ENCODE assay signal across 22 cellular contexts in the genomic region with DNA sequence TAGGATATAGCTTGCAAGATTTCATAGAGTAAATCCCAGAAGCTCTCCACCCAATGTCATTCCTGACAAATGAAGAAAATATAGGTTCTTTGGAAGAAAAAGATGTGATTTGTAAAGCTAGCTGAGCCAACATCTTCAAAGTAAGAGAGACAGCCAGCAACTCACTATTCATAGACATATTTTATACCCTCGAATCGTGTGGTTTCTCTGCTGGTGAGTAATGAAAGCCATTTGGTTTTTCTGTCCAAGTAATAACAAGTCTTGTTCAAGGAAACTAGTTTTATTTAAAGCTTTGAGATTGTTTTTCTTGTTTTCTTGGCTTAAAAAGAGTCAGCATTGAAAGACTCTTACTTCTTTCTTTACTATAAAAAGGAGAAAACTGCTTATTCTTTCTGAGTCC.
A peak's percentile ranks its signal among the peaks of the same experiment; 100 is the strongest.
DNase-seq lines count a peak whose midpoint lies in the region; ATAC-seq and TF ChIP-seq lines count a peak whose summit lies in the region.
"Had no signal": no experiment of that assay in that cellular context is flagged by ENCODE, and none has a peak within 500 bp of the region (broad histone marks: within the 10 kb centered on the region; RNA-seq: fewer than 3 reads in every experiment).

No MANE protein-coding gene starts in this region.

- no peaks in the 10 kb centered on the region for H3K9me3 Mint-ChIP-seq in Caco-2 (ENCODE audit: unreplicated experiment)
- H3K9me3 Mint-ChIP-seq: activated T-helper 17 cell treated with anti-CD3 and anti-CD28 coated beads, Interleukin-2, amount 50 U/mL, for 72 hours; dendritic cell treated with granulocyte-macrophage colony-stimulating factor and Interleukin-4, amounts not matched to agents 40 ng/mL and 50 ng/mL, for 4 days had no signal

- TF ChIP-seq CTCF in foreskin fibroblast (IDR thresholded peaks at IDR 0.05; ENCODE audit: low read depth, low read length), result no peak
- TF ChIP-seq CTCF in Caco-2 (IDR thresholded peaks at IDR 0.05; ENCODE audit: insufficient read depth in 1 of 2, low read depth in 1 of 2, low read length in 1 of 2, severe bottlenecking in 1 of 2, unreplicated experiment in 1 of 2), result no peak

- H3K36me3 ChIP-seq in GM23248 (ENCODE audit: low read depth) (no peaks in the 10 kb centered on the region), adipocyte (ENCODE audit: control insufficient read depth, insufficient read depth, low read length, severe bottlenecking) (no peaks in the 10 kb centered on the region), Caco-2 (ENCODE audit: control insufficient read depth, insufficient read depth, low read length) (no peaks in the 10 kb centered on the region)
- H3K36me3 ChIP-seq: adrenal gland, left ventricle myocardium inferior had no signal

- H3K4me1 Mint-ChIP-seq in Caco-2 (ENCODE audit: low read depth, unreplicated experiment), result no peaks in the 10 kb centered on the region
- H3K4me1 Mint-ChIP-seq: naive B cell had no signal

- H3K9me3 ChIP-seq in GM23248 (ENCODE audit: low read depth) (no peaks in the 10 kb centered on the region), adipocyte (ENCODE audit: control insufficient read depth, low read length) (no peaks in the 10 kb centered on the region), Caco-2 (no peaks in the 10 kb centered on the region)
- H3K9me3 ChIP-seq: adrenal gland, left ventricle myocardium inferior had no signal

- no TSS peak for BruUV-seq in Caco-2 (replicated peaks; lab: Mats Ljungman, UMichigan)

- CTCF ChIA-PET in Caco-2 (lab: Charles Lee), result interaction anchor here (0.6 kb wide), 1 partner anchor 40 kb away, joined by 3 read pairs; no protein-coding TSS in a partner anchor

- peaks cover 45% of the 10 kb centered on the region for H3F3A ChIP-seq in GM23248 (ENCODE audit: insufficient read depth)

- H3K4me3 Mint-ChIP-seq in Caco-2 (ENCODE audit: unreplicated experiment), result no peak overlapping the region
- H3K4me3 Mint-ChIP-seq: activated T-helper 17 cell treated with anti-CD3 and anti-CD28 coated beads, Interleukin-2, amount 50 U/mL, for 72 hours; dendritic cell treated with granulocyte-macrophage colony-stimulating factor and Interleukin-4, amounts not matched to agents 40 ng/mL and 50 ng/mL, for 4 days; naive B cell had no signal

- POLR2A ChIA-PET in Caco-2 (lab: Charles Lee), result no interaction called here

- ATAC-seq in GM21360 (IDR thresholded peaks at IDR 0.05; ENCODE audit: unreplicated experiment), result no peak
- ATAC-seq: activated T-helper 17 cell treated with anti-CD3 and anti-CD28 coated beads, Interleukin-2, amount 50 U/mL, for 72 hours; esophagus mucosa had no signal

- no peaks in the 10 kb centered on the region for H3K79me2 ChIP-seq in GM23248 (ENCODE audit: insufficient read depth)

- no peaks in the 10 kb centered on the region for H3K27me3 Mint-ChIP-seq in Caco-2 (ENCODE audit: insufficient read depth, unreplicated experiment)
- H3K27me3 Mint-ChIP-seq: activated T-helper 17 cell treated with anti-CD3 and anti-CD28 coated beads, Interleukin-2, amount 50 U/mL, for 72 hours had no signal

- 0% methylated on average over 2 of the region's 2 CpGs for WGBS in GM23248 (ENCODE audit: low coverage in 1 of 2, low lambda C conversion rate in 2 of 2, missing lambda C conversion rate in 2 of 2), 2 experiments

- no peak overlapping the region for H3K27ac Mint-ChIP-seq in Caco-2 (ENCODE audit: unreplicated experiment)
- H3K27ac Mint-ChIP-seq: activated T-helper 17 cell treated with anti-CD3 and anti-CD28 coated beads, Interleukin-2, amount 50 U/mL, for 72 hours; dendritic cell treated with granulocyte-macrophage colony-stimulating factor and Interleukin-4, amounts not matched to agents 40 ng/mL and 50 ng/mL, for 4 days; naive B cell had no signal

- H3K27me3 ChIP-seq in GM23248 (replicated peaks; ENCODE audit: insufficient read depth), result no peaks in the 10 kb centered on the region
- H3K27me3 ChIP-seq in adipocyte (replicated peaks; ENCODE audit: control insufficient read depth, insufficient read depth, low read length), result no peaks in the 10 kb centered on the region
- no peaks in the 10 kb centered on the region for H3K27me3 ChIP-seq in Caco-2 (replicated peaks; ENCODE audit: control insufficient read depth, insufficient read depth, low read length)
- H3K27me3 ChIP-seq: adrenal gland had no signal

- H3K9me2 ChIP-seq in GM23248 (ENCODE audit: insufficient read depth), result no peaks in the 10 kb centered on the region

- peak overlapping the region; percentile 63 for H3K27ac ChIP-seq in GM23248
- H3K27ac ChIP-seq: adrenal gland, C4-2B, left ventricle myocardium inferior, VCaP had no signal

- intact Hi-C loops in Caco-2 (cut with micrococcal nuclease; ENCODE audit: unreplicated experiment), result no loop called here

- H3K4me1 ChIP-seq in GM23248 (ENCODE audit: insufficient read depth), result peaks cover 45% of the 10 kb centered on the region
- peaks cover 38% of the 10 kb centered on the region for H3K4me1 ChIP-seq in adipocyte (ENCODE audit: control insufficient read depth, insufficient read depth, low read length)
- no peaks in the 10 kb centered on the region for H3K4me1 ChIP-seq in Caco-2
- H3K4me1 ChIP-seq: adrenal gland, left ventricle myocardium inferior had no signal

- peak; percentile 76 for DNase-seq in GM23248
- DNase-seq in adipocyte (ENCODE audit: low read depth), result peak; percentile 26
- peak; percentile 37 to 66 for DNase-seq in foreskin fibroblast
- peak; percentile 58 for DNase-seq in stromal cell of bone marrow (ENCODE audit: low read depth)
- DNase-seq in amygdala (lab: John Stamatoyannopoulos, UW), result no peak
- no peak for DNase-seq in Caco-2
- DNase-seq: adrenal gland; DMS53; left ventricle myocardium inferior; naive B cell; NCI-H1694 treated with DMSO at 0.1 percent for 48 hours; OCI-M1; stimulated activated CD4-positive, alpha-beta T cell treated with anti-CD3 and anti-CD28 coated beads, Interleukin-1b, Interleukin-23, amount 100 ng/mL, for 48 hours; stimulated activated CD8-positive, alpha-beta memory T cell treated with anti-CD3 and anti-CD28 coated beads, Interleukin-4, amount 100 ng/mL, for 48 hours; SW 1271; trophoblast cell had no signal

- H3K4me3 ChIP-seq in GM23248, result peak overlapping the region; percentile 49
- peak overlapping the region; percentile 44 for H3K4me3 ChIP-seq in adipocyte (ENCODE audit: low read length)
- H3K4me3 ChIP-seq in foreskin fibroblast (ENCODE audit: low read depth in 1 of 2, low read length in 2 of 2), result no peak overlapping the region
- no peak overlapping the region for H3K4me3 ChIP-seq in Caco-2 (ENCODE audit: low read depth, low read length)
- H3K4me3 ChIP-seq: adrenal gland, left ventricle myocardium inferior had no signal

- peak overlapping the region; percentile 73 for H3K4me2 ChIP-seq in GM23248 (ENCODE audit: unreplicated experiment)

- no peaks in the 10 kb centered on the region for H4K20me1 ChIP-seq in GM23248 (ENCODE audit: insufficient read depth)

- peak overlapping the region; percentile 25; the same call in 1 of the 2 replicates for H2AFZ ChIP-seq in GM23248

- no peaks in the 10 kb centered on the region for H3K36me3 Mint-ChIP-seq in Caco-2 (ENCODE audit: insufficient read depth, unreplicated experiment)
- H3K36me3 Mint-ChIP-seq: naive B cell had no signal

- peak overlapping the region; percentile 34 for H3K9ac ChIP-seq in GM23248
- H3K9ac ChIP-seq in adipocyte (ENCODE audit: low read length), result peak overlapping the region; percentile 21

- in situ Hi-C loops in GM23248 (cut with MboI), result no loop called here

Comparison
In these comparisons a context has a peak if more than half of its experiments do, and no peak if none do; other contexts are left out.
1. DNase-seq: peak in GM23248 (single experiment), adipocyte (single experiment), foreskin fibroblast (2 of 2) and stromal cell of bone marrow (single experiment); none in amygdala (0 of 56) and Caco-2 (0 of 2).
2. H3K4me3 ChIP-seq: peak in GM23248 (single experiment) and adipocyte (single experiment); none in foreskin fibroblast (0 of 2) and Caco-2 (single experiment).